In genomic region chr10:112314822-112315474, GRCh38 we compare ENCODE assay signal across 8 cellular contexts. TPM values are rescaled to one million over a fixed set of nuclear protein-coding genes. Genes with fewer than 3 reads are reported as not detected.
A peak's percentile ranks its signal among the peaks of the same experiment; 100 is the strongest.
DNase-seq lines count a peak whose midpoint lies in the region; TF ChIP-seq lines count a peak whose summit lies in the region.

No MANE protein-coding gene starts in this region.

- H3K27ac ChIP-seq in smooth muscle cell (ENCODE audit: low read depth) = no peak overlapping the region

- H3K27me3 ChIP-seq in H7 (ENCODE audit: control insufficient read depth, insufficient read depth, low read length) (no peaks in the 10 kb centered on the region), smooth muscle cell (ENCODE audit: low read depth) (peaks cover 8% of the 10 kb centered on the region)

- no peak overlapping the region for H3K4me2 ChIP-seq in smooth muscle cell

- no peak overlapping the region for H3K9ac ChIP-seq in smooth muscle cell (ENCODE audit: low read depth)

- H4K20me1 ChIP-seq in smooth muscle cell (ENCODE audit: low read depth) = no peaks in the 10 kb centered on the region

- H3K4me1 ChIP-seq in smooth muscle cell (ENCODE audit: low read depth) = no peaks in the 10 kb centered on the region

- no peaks in the 10 kb centered on the region for H3K36me3 ChIP-seq in H7 (replicated peaks; ENCODE audit: control insufficient read depth, insufficient read depth, low read length)
- no peaks in the 10 kb centered on the region for H3K36me3 ChIP-seq in smooth muscle cell (ENCODE audit: low read depth)

- H3F3A ChIP-seq in smooth muscle cell (ENCODE audit: low read depth) = no peaks in the 10 kb centered on the region

- no peaks in the 10 kb centered on the region for H3K9me3 ChIP-seq in smooth muscle cell (replicated peaks; ENCODE audit: low read depth)

- peak; percentile 91 for TF ChIP-seq CTCF in smooth muscle cell (IDR thresholded peaks at IDR 0.05; ENCODE audit: borderline replicate concordance, insufficient read depth, poor library complexity, severe bottlenecking)

- DNase-seq in EL (peak; percentile 64), H7 (peak; percentile 58), MV-4-11 (lab: John Stamatoyannopoulos, UW) (peak; percentile 40), T-helper 9 cell (peak; percentile 69), astrocyte of the hippocampus (ENCODE audit: low read depth, low spot score) (peak; percentile 89), hypothalamus (lab: John Stamatoyannopoulos, UW) (peak in 49 of 51 donors; percentile 2 to 83 (median 51)), smooth muscle cell (lab: John Stamatoyannopoulos, UW; ENCODE audit: unreplicated experiment) (peak; percentile 16), GF-D8 (lab: John Stamatoyannopoulos, UW) (no peak)

- H3K79me2 ChIP-seq in smooth muscle cell (ENCODE audit: low read depth) = no peaks in the 10 kb centered on the region

- WGBS in smooth muscle cell (ENCODE audit: low lambda C conversion rate) = 27% methylated on average over 10 of the region's 10 CpGs

- H2AFZ ChIP-seq in smooth muscle cell (ENCODE audit: low read depth) = no peak overlapping the region

- no peak overlapping the region for H3K4me3 ChIP-seq in H7 (ENCODE audit: insufficient read depth, low read depth, low read length)
- no peak overlapping the region for H3K4me3 ChIP-seq in smooth muscle cell

RNA-seq across cellular contexts. Expression of gene TECTB, which starts 31.7 kb away (rescaled TPM):
- not detected in 2 replicates for total RNA-seq in H7 (2014; rRNA removed; shearing (Covaris generic))
- total RNA-seq in smooth muscle cell = not detected in 2 replicates
- polyA plus RNA-seq in smooth muscle cell = not detected in 2 replicates

RNA-seq across cellular contexts. Expression of gene ACSL5, which starts 59.0 kb away (rescaled TPM):
- total RNA-seq in H7 (2014; rRNA removed; shearing (Covaris generic)) = 0.17 TPM in 1 of 2 replicates, not detected in the other
- total RNA-seq in smooth muscle cell = not detected in 2 replicates
- 0.61 TPM in 1 of 2 replicates, not detected in the other for polyA plus RNA-seq in smooth muscle cell
